In genomic region chr10:68242051-68242450, GRCh38 we compare ENCODE assay signal across 26 cellular contexts. TPM values are rescaled to one million over a fixed set of nuclear protein-coding genes. Genes with fewer than 3 reads are reported as not detected.
"Had no signal": no experiment of that assay in that cellular context is flagged by ENCODE, and none has a peak within 500 bp of the region (broad histone marks: within the 10 kb centered on the region; RNA-seq: fewer than 3 reads in every experiment).

No MANE protein-coding gene starts in this region.

- H3K4me1 ChIP-seq: gastroesophageal sphincter, psoas muscle, sigmoid colon had no signal

- H3K27me3 ChIP-seq: gastroesophageal sphincter, neutrophil, sigmoid colon had no signal

- H3K27ac Mint-ChIP-seq: endodermal cell; naive thymus-derived CD4-positive, alpha-beta T cell; nephron progenitor cell had no signal

- H3K9me3 ChIP-seq: gastroesophageal sphincter, neutrophil, psoas muscle, sigmoid colon had no signal

- H3K36me3 Mint-ChIP-seq: naive thymus-derived CD4-positive, alpha-beta T cell had no signal

- H3K36me3 ChIP-seq: gastroesophageal sphincter, neutrophil, sigmoid colon had no signal

- H3K4me3 ChIP-seq: coronary artery, gastroesophageal sphincter, psoas muscle, sigmoid colon had no signal

- H3K4me1 Mint-ChIP-seq: naive thymus-derived CD4-positive, alpha-beta T cell had no signal

- H3K27ac ChIP-seq: coronary artery, gastroesophageal sphincter, neutrophil, psoas muscle, sigmoid colon had no signal

- H3K4me3 Mint-ChIP-seq: endodermal cell; naive thymus-derived CD4-positive, alpha-beta T cell; nephron progenitor cell had no signal

- DNase-seq: effector CD4-positive, alpha-beta T cell; endodermal cell; erythroblast; glutamatergic neuron; islet precursor cell; mammary epithelial cell; naive thymus-derived CD4-positive, alpha-beta T cell; nephron progenitor cell; psoas muscle; retina; sigmoid colon; small intestine; stimulated activated CD4-positive, alpha-beta T cell treated with anti-CD3 and anti-CD28 coated beads, Interleukin-12 subunit alpha, Interleukin-12 subunit beta, amount 100 ng/mL, for 4 hours; stimulated activated naive CD4-positive, alpha-beta T cell; trophoblast cell had no signal

- H3K9me3 Mint-ChIP-seq: endodermal cell; naive thymus-derived CD4-positive, alpha-beta T cell; nephron progenitor cell had no signal

- ATAC-seq: gastroesophageal sphincter; left lobe of liver; naive thymus-derived CD4-positive, alpha-beta T cell; psoas muscle had no signal

RNA-seq across cellular contexts. Expression of gene ATOH7, which starts 10.1 kb away (rescaled TPM):
- total RNA-seq: dermis microvascular lymphatic vessel endothelial cell; endothelial cell of umbilical vein; fibroblast of villous mesenchyme; mammary epithelial cell; mesenteric fat pad; mononuclear cell; naive thymus-derived CD4-positive, alpha-beta T cell; osteoblast; psoas muscle; urinary bladder had no signal
- polyA plus RNA-seq: endothelial cell of umbilical vein; naive thymus-derived CD4-positive, alpha-beta T cell had no signal
